In the genomic region with DNA sequence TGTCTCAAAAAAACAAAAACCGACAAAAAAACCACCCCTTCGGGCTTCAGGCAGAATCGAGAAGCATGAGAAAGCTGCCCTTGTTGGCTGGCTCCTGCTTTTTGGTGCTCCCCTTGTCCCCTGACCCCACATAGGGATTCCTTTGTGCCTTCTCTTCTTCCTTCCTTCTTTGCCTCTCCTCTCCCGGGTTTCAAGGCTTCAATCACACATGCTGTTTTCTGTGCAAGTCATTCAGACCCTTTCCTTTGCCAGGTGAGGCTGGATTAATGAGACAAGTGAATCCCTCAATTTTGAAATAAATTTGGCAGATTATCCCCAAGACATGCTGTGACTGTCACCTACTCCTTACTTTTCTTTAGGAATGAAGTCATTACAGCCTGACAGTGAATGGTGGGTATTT, we compare ENCODE assay signal across 31 cellular contexts.
"Had no signal": no experiment of that assay in that cellular context is flagged by ENCODE, and none has a peak within 500 bp of the region (broad histone marks: within the 10 kb centered on the region; RNA-seq: fewer than 3 reads in every experiment).

No MANE protein-coding gene starts in this region.

- H3K9ac ChIP-seq: parathyroid adenoma had no signal

- H3K27me3 Mint-ChIP-seq: stimulated activated memory B cell treated with anti-CD40 and anti-IgM and Interleukin-4, amounts not matched to agents 10 μg/mL and 1 μg/mL and 100 μg/mL, for 72 hours had no signal

- H3K4me1 Mint-ChIP-seq: naive B cell; naive thymus-derived CD8-positive, alpha-beta T cell; stimulated activated memory B cell treated with anti-CD40 and anti-IgM and Interleukin-4, amounts not matched to agents 10 μg/mL and 1 μg/mL and 100 μg/mL, for 72 hours; stimulated activated naive CD8-positive, alpha-beta T cell treated with anti-CD3 and anti-CD28 coated beads, Interleukin-15, amount 100 ng/mL, for 72 hours had no signal

- H3K9me3 ChIP-seq: neutrophil, ovary, psoas muscle, right lobe of liver, suprapubic skin, testis, tibial artery, transverse colon, upper lobe of right lung, uterus had no signal

- H2AFZ ChIP-seq: parathyroid adenoma had no signal

- H3K36me3 ChIP-seq: neutrophil, ovary, right lobe of liver, spleen, suprapubic skin, tibial artery, transverse colon, upper lobe of right lung, uterus had no signal

- H3K4me2 ChIP-seq: smooth muscle cell had no signal

- H3K4me3 Mint-ChIP-seq: naive B cell; naive thymus-derived CD8-positive, alpha-beta T cell; natural killer cell treated with Interleukin-12 subunit alpha and Interleukin-12 subunit beta and Interleukin-15 and Interleukin-18, amount 100 ng/mL, for 72 hours; nephron progenitor cell; stimulated activated memory B cell treated with anti-CD40 and anti-IgM and Interleukin-4, amounts not matched to agents 10 μg/mL and 1 μg/mL and 100 μg/mL, for 72 hours; stimulated activated naive CD8-positive, alpha-beta T cell treated with anti-CD3 and anti-CD28 coated beads, Interleukin-15, amount 100 ng/mL, for 72 hours; type B pancreatic cell had no signal

- H3K4me1 ChIP-seq: parathyroid adenoma, psoas muscle, right lobe of liver, spleen, suprapubic skin, testis, tibial artery, transverse colon, upper lobe of right lung, uterus had no signal

- H3K4me3 ChIP-seq: ovary, psoas muscle, right lobe of liver, skin epidermis, smooth muscle cell, spleen, suprapubic skin, testis, tibial artery, transverse colon, upper lobe of right lung, uterus had no signal

- H3K9me3 Mint-ChIP-seq: natural killer cell treated with Interleukin-12 subunit alpha and Interleukin-12 subunit beta and Interleukin-15 and Interleukin-18, amount 100 ng/mL, for 72 hours; stimulated activated memory B cell treated with anti-CD40 and anti-IgM and Interleukin-4, amounts not matched to agents 10 μg/mL and 1 μg/mL and 100 μg/mL, for 72 hours; stimulated activated naive CD8-positive, alpha-beta T cell treated with anti-CD3 and anti-CD28 coated beads, Interleukin-15, amount 100 ng/mL, for 72 hours; type B pancreatic cell had no signal

- H3K36me3 Mint-ChIP-seq: naive B cell; naive thymus-derived CD8-positive, alpha-beta T cell; natural killer cell treated with Interleukin-12 subunit alpha and Interleukin-12 subunit beta and Interleukin-15 and Interleukin-18, amount 100 ng/mL, for 72 hours; stimulated activated memory B cell treated with anti-CD40 and anti-IgM and Interleukin-4, amounts not matched to agents 10 μg/mL and 1 μg/mL and 100 μg/mL, for 72 hours; type B pancreatic cell had no signal

- H3K27ac Mint-ChIP-seq: naive B cell; naive thymus-derived CD8-positive, alpha-beta T cell; natural killer cell treated with Interleukin-12 subunit alpha and Interleukin-12 subunit beta and Interleukin-15 and Interleukin-18, amount 100 ng/mL, for 72 hours; nephron progenitor cell; stimulated activated memory B cell treated with anti-CD40 and anti-IgM and Interleukin-4, amounts not matched to agents 10 μg/mL and 1 μg/mL and 100 μg/mL, for 72 hours; stimulated activated naive CD8-positive, alpha-beta T cell treated with anti-CD3 and anti-CD28 coated beads, Interleukin-15, amount 100 ng/mL, for 72 hours; type B pancreatic cell had no signal

- H3K27me3 ChIP-seq: ovary, right lobe of liver, testis, transverse colon, uterus had no signal

- H3K79me2 ChIP-seq: parathyroid adenoma had no signal

- DNase-seq: naive B cell; naive thymus-derived CD8-positive, alpha-beta T cell; nephron progenitor cell; nucleus accumbens; ovary; psoas muscle; right cardiac atrium; right lobe of liver; spleen; stimulated activated CD4-positive, alpha-beta T cell treated with anti-CD3 and anti-CD28 coated beads, Interleukin-12 subunit alpha, Interleukin-12 subunit beta, amount 100 ng/mL, for 4 hours; stimulated activated CD4-positive, alpha-beta T cell treated with anti-CD3 and anti-CD28 coated beads, Interleukin-1b, Interleukin-23, amount 100 ng/mL, for 48 hours; stimulated activated CD4-positive, alpha-beta T cell treated with anti-CD3 and anti-CD28 coated beads, Interleukin-4, amount 100 ng/mL, for 1 hour; stimulated activated CD4-positive, alpha-beta T cell treated with anti-CD3 and anti-CD28 coated beads, Interleukin-4, amount 100 ng/mL, for 4 hours; stimulated activated CD8-positive, alpha-beta memory T cell treated with anti-CD3 and anti-CD28 coated beads, Interleukin-4, amount 100 ng/mL, for 48 hours; stimulated activated naive CD4-positive, alpha-beta T cell; stimulated activated naive CD8-positive, alpha-beta T cell treated with anti-CD3 and anti-CD28 coated beads, Interleukin-15, amount 100 ng/mL, for 72 hours; stimulated activated naive CD8-positive, alpha-beta T cell treated with anti-CD3 and anti-CD28 coated beads, Interleukin-15, Interleukin-2, amounts not matched to agents 100 U/mL and 50 U/mL, for 24 hours; substantia nigra; testis; tibial artery; transverse colon; upper lobe of right lung; uterus had no signal

- H3K27ac ChIP-seq: neutrophil, ovary, parathyroid adenoma, psoas muscle, right lobe of liver, skin epidermis, spleen, suprapubic skin, testis, tibial artery, transverse colon, upper lobe of right lung, uterus had no signal
